Comparison of ENCODE assay signal across 7 cellular contexts in the genomic region with DNA sequence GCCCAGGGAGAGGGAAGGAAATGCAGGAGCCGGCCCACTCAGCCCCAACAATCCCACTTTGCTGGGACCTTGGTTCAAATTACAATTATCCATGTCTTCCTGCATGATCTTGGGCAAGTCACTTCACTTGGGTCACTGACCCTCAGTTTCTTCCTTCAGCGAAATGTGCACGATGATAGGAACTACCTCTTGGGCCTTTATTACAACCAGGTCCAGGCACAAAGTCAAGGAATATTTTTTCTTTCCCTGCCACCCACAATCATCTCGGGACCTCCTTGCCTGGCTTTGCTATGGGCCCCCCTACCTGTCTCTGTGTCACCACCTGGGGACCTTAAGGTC. TPM values are rescaled to one million over a fixed set of nuclear protein-coding genes. Genes with fewer than 3 reads are reported as not detected.
DNase-seq lines count a peak whose midpoint lies in the region; ATAC-seq and TF ChIP-seq lines count a peak whose summit lies in the region.
"Had no signal": no experiment of that assay in that cellular context is flagged by ENCODE, and none has a peak within 500 bp of the region (broad histone marks: within the 10 kb centered on the region; RNA-seq: fewer than 3 reads in every experiment).

No MANE protein-coding gene starts in this region.

- H4K12ac ChIP-seq in trophoblast cell (ENCODE audit: low read depth, low read length): peak overlapping the region; percentile 51

- H3K4ac ChIP-seq in IMR-90 (ENCODE audit: low read depth, low read length) (peak overlapping the region; percentile 82), trophoblast cell (ENCODE audit: low read depth, low read length) (no peak overlapping the region)

- H2AFZ ChIP-seq in IMR-90 (replicated peaks; ENCODE audit: low read length, poor library complexity) (peak overlapping the region; percentile 87), trophoblast cell (ENCODE audit: insufficient read depth, low read length, poor library complexity) (peak overlapping the region; percentile 41)

- H4K8ac ChIP-seq in IMR-90 (ENCODE audit: low read depth in 2 of 2, low read length in 2 of 2) (peak overlapping the region; percentile 65 to 94), trophoblast cell (ENCODE audit: low read depth, low read length) (peak overlapping the region; percentile 62)

- H3K4me3 Mint-ChIP-seq in dendritic cell treated with granulocyte-macrophage colony-stimulating factor and Interleukin-4, amounts not matched to agents 40 ng/mL and 50 ng/mL, for 4 days: peak overlapping the region; percentile 73

- H2AK9ac ChIP-seq in IMR-90 (replicated peaks; ENCODE audit: low read depth, low read length, poor library complexity): peak overlapping the region; percentile 82

- in situ Hi-C loops in IMR-90 (cut with MboI; ENCODE audit: low sequenced_read_pairs): loop anchor here (25.0 kb wide), 1 partner anchor 575 kb away; a partner anchor contains a TSS

- peak overlapping the region; percentile 35 for H4K5ac ChIP-seq in IMR-90 (ENCODE audit: low read depth, low read length)

- H4K91ac ChIP-seq in IMR-90 (ENCODE audit: insufficient read depth, low read depth, low read length): peak overlapping the region; percentile 13
- H4K91ac ChIP-seq in trophoblast cell (ENCODE audit: low read depth, low read length): peak overlapping the region; percentile 31

- H2BK15ac ChIP-seq in IMR-90 (ENCODE audit: low read depth, low read length): peak overlapping the region; percentile 20; the same call in 2 of the 3 replicates

- no peaks in the 10 kb centered on the region for H3K79me2 ChIP-seq in trophoblast cell (ENCODE audit: control insufficient read depth, insufficient read depth, low read length, poor library complexity)

- peak overlapping the region; percentile 49 for H2BK20ac ChIP-seq in IMR-90 (ENCODE audit: low read depth, low read length)

- CTCF ChIA-PET in IMR-90 (lab: Yijun Ruan, JAX): no interaction called here

- H2AK5ac ChIP-seq in IMR-90 (ENCODE audit: low read depth, low read length) (peak overlapping the region; percentile 71; the same call in 1 of the 2 replicates), trophoblast cell (ENCODE audit: low read length) (no peak overlapping the region)

- H4K20me1 ChIP-seq in IMR-90 (ENCODE audit: insufficient read depth, low read length): no peaks in the 10 kb centered on the region

- H3K9me3 ChIP-seq in IMR-90 (ENCODE audit: control insufficient read depth, insufficient read depth, low read length) (no peaks in the 10 kb centered on the region), trophoblast cell (ENCODE audit: insufficient read depth, low read depth, low read length) (no peaks in the 10 kb centered on the region)

- BruUV-seq in IMR-90 (replicated peaks; lab: Mats Ljungman, UMichigan): no TSS peak

- H3K4me2 ChIP-seq in IMR-90 (ENCODE audit: low read depth, low read length) (peak overlapping the region; percentile 88; the same call in 1 of the 2 replicates), trophoblast cell (ENCODE audit: low read length) (peak overlapping the region; percentile 72)

- intact Hi-C loops in IMR-90 (cut with micrococcal nuclease): no loop called here
- intact Hi-C loops in dendritic cell treated with granulocyte-macrophage colony-stimulating factor and Interleukin-4, amounts not matched to agents 40 ng/mL and 50 ng/mL, for 4 days (cut with micrococcal nuclease): no loop called here

- peak overlapping the region; percentile 14 for H3K18ac ChIP-seq in IMR-90 (ENCODE audit: low read depth, low read length)
- no peak overlapping the region for H3K18ac ChIP-seq in trophoblast cell (ENCODE audit: low read length)

- no peaks in the 10 kb centered on the region for H3K36me3 Mint-ChIP-seq in dendritic cell treated with granulocyte-macrophage colony-stimulating factor and Interleukin-4, amounts not matched to agents 40 ng/mL and 50 ng/mL, for 4 days (ENCODE audit: low read depth)

- peak overlapping the region; percentile 94; the same call in 1 of the 2 replicates for H3K14ac ChIP-seq in IMR-90 (replicated peaks; ENCODE audit: low read depth, low read length)
- no peak overlapping the region for H3K14ac ChIP-seq in trophoblast cell (ENCODE audit: low read length)

- H3K9me1 ChIP-seq in IMR-90 (ENCODE audit: insufficient read depth, low read length): peaks cover 13% of the 10 kb centered on the region

- ATAC-seq in IMR-90 (ENCODE audit: low read depth) (no peak), GM19467 (IDR thresholded peaks at IDR 0.05; ENCODE audit: unreplicated experiment) (no peak)

- peak overlapping the region; percentile 28; the same call in 1 of the 2 replicates for H3K56ac ChIP-seq in IMR-90 (ENCODE audit: extremely low read depth, insufficient read depth, low read length)

- TF ChIP-seq CTCF in IMR-90 (conservative IDR thresholded peaks at IDR 0.05; ENCODE audit: low read depth, low read length): no peak

- peaks cover 5 to 22% of the 10 kb centered on the region in 2 experiments; a peak in 3 of 4 replicates for H3K79me1 ChIP-seq in IMR-90 (ENCODE audit: low read depth in 1 of 2, low read length in 2 of 2)
- H3K79me1 ChIP-seq in trophoblast cell (ENCODE audit: low read length): peaks cover 10% of the 10 kb centered on the region

- peak overlapping the region; percentile 43; the same call in 1 of the 2 replicates for H3K4me3 ChIP-seq in IMR-90 (ENCODE audit: insufficient read depth, low read depth, low read length)
- H3K4me3 ChIP-seq in trophoblast cell (ENCODE audit: low read depth, low read length): no peak overlapping the region

- H2BK5ac ChIP-seq in IMR-90 (ENCODE audit: low read depth, low read length, poor library complexity, severe bottlenecking) (peak overlapping the region; percentile 27), trophoblast cell (ENCODE audit: low read depth, low read length, poor library complexity) (peak overlapping the region; percentile 46)

- WGBS in IMR-90 (ENCODE audit: extremely low coverage in 2 of 2, insufficient read length in 1 of 2), 2 experiments: 12% methylated on average over 3 of the region's 4 CpGs; no CpG with 5 or more reads in 1 of the 2 experiments
- no CpG with 5 or more reads among the region's 4 CpGs for WGBS in trophoblast cell (ENCODE audit: extremely low coverage, insufficient coverage, insufficient read length)

- H3K9me3 Mint-ChIP-seq in dendritic cell treated with granulocyte-macrophage colony-stimulating factor and Interleukin-4, amounts not matched to agents 40 ng/mL and 50 ng/mL, for 4 days: no peaks in the 10 kb centered on the region

- dilution Hi-C loops in IMR-90 (cut with HindIII; ENCODE audit: low sequenced_read_pairs, unreplicated experiment): no loop called here

- H2BK12ac ChIP-seq in trophoblast cell (ENCODE audit: low read length): no peak overlapping the region

- peaks cover 55% of the 10 kb centered on the region for H3K4me1 Mint-ChIP-seq in dendritic cell treated with granulocyte-macrophage colony-stimulating factor and Interleukin-4, amounts not matched to agents 40 ng/mL and 50 ng/mL, for 4 days (ENCODE audit: low read depth)

- peak overlapping the region; percentile 65 for H2BK120ac ChIP-seq in IMR-90 (ENCODE audit: low read depth, low read length)
- peak overlapping the region; percentile 26 for H2BK120ac ChIP-seq in trophoblast cell (ENCODE audit: insufficient read depth, low read length, poor library complexity)

- H3K23ac ChIP-seq in IMR-90 (ENCODE audit: low read depth, low read length): peak overlapping the region; percentile 85
- no peak overlapping the region for H3K23ac ChIP-seq in trophoblast cell (ENCODE audit: low read length)

- H3K36me3 ChIP-seq in IMR-90 (ENCODE audit: control insufficient read depth, insufficient read depth, low read length) (peaks cover 17% of the 10 kb centered on the region; the same call in 1 of the 2 replicates), trophoblast cell (ENCODE audit: control insufficient read depth in 1 of 2, insufficient read depth in 2 of 2, low read length in 2 of 2) (peaks cover 0 to 5% of the 10 kb centered on the region in 2 experiments)

- H3K9ac ChIP-seq in IMR-90 (ENCODE audit: low read depth, low read length): peak overlapping the region; percentile 3; the same call in 1 of the 2 replicates
- H3K9ac ChIP-seq in trophoblast cell (ENCODE audit: low read length): no peak overlapping the region

- H3K4me1 ChIP-seq in IMR-90 (ENCODE audit: control insufficient read depth, insufficient read depth, low read length) (peaks cover 13% of the 10 kb centered on the region), trophoblast cell (ENCODE audit: control insufficient read depth in 1 of 2, insufficient read depth in 2 of 2, low read length in 2 of 2) (peaks cover 11% of the 10 kb centered on the region in 2 experiments)

- TF ChIP-seq POLR2A in IMR-90 (IDR thresholded peaks at IDR 0.05; ENCODE audit: low read depth, low read length): no peak; the same call in 1 of the 2 replicates

- H3K27me3 ChIP-seq in IMR-90 (ENCODE audit: control insufficient read depth, insufficient read depth, low read length): no peaks in the 10 kb centered on the region
- H3K27me3 ChIP-seq in trophoblast cell (ENCODE audit: insufficient read depth, low read length): no peaks in the 10 kb centered on the region

- peaks cover 5% of the 10 kb centered on the region for H3K27me3 Mint-ChIP-seq in dendritic cell treated with granulocyte-macrophage colony-stimulating factor and Interleukin-4, amounts not matched to agents 40 ng/mL and 50 ng/mL, for 4 days

- peak overlapping the region; percentile 27 for H3K27ac ChIP-seq in IMR-90 (ENCODE audit: insufficient read depth, low read length)
- H3K27ac ChIP-seq in trophoblast cell (ENCODE audit: low read depth, low read length): no peak overlapping the region

- no peak for TF ChIP-seq RAD21 in IMR-90 (IDR thresholded peaks at IDR 0.05; ENCODE audit: low read length)

- peak overlapping the region; percentile 87 for H3K27ac Mint-ChIP-seq in dendritic cell treated with granulocyte-macrophage colony-stimulating factor and Interleukin-4, amounts not matched to agents 40 ng/mL and 50 ng/mL, for 4 days

- POLR2A ChIA-PET in IMR-90 (lab: Charles Lee; ENCODE audit: unreplicated experiment): no interaction called here

- no peak for DNase-seq in IMR-90
- DNase-seq in trophoblast cell: no peak
- DNase-seq in MV-4-11 (lab: John Stamatoyannopoulos, UW): no peak
- no peak for DNase-seq in ureter (ENCODE audit: low spot score)
- DNase-seq: NCI-H1048 had no signal

RNA-seq across cellular contexts. Expression of a gene that starts 0.4 kb away (rescaled TPM):
- total RNA-seq in IMR-90 (2012; rRNA removed) (5.0 and 5.4 TPM in 2 replicates), ureter (101 TPM)
- 53.5 and 55.8 TPM in 2 replicates for polyA plus RNA-seq in IMR-90 (2012; rRNA removed)
- polyA plus RNA-seq in IMR-90 (2012; cell fraction: cytosol; rRNA removed): 68.7 and 135 TPM in 2 replicates
- polyA plus RNA-seq in IMR-90 (2012; cell fraction: nucleus; rRNA removed; ENCODE audit: low replicate concordance): 46.1 and 62.0 TPM in 2 replicates
- polyA plus RNA-seq in trophoblast cell (2013): 39.7 and 41.3 TPM in 2 replicates

RNA-seq across cellular contexts. Expression of a gene that starts 21.2 kb away (rescaled TPM):
- 19.0 and 30.3 TPM in 2 replicates for total RNA-seq in IMR-90 (2012; rRNA removed)
- 290 and 312 TPM in 2 replicates for polyA plus RNA-seq in IMR-90 (2012; rRNA removed)
- polyA plus RNA-seq in IMR-90 (2012; cell fraction: cytosol; rRNA removed): 132 and 313 TPM in 2 replicates
- polyA plus RNA-seq in IMR-90 (2012; cell fraction: nucleus; rRNA removed; ENCODE audit: low replicate concordance): 979 and 1,055 TPM in 2 replicates
- polyA plus RNA-seq in trophoblast cell (2013): 69.0 and 71.9 TPM in 2 replicates
- total RNA-seq in ureter: 98.0 TPM

RNA-seq across cellular contexts. Expression of a gene that starts 21.3 kb away (rescaled TPM):
- total RNA-seq in IMR-90 (2012; rRNA removed) (0.56 and 1.1 TPM in 2 replicates), ureter (17.9 TPM)
- 2.0 and 2.5 TPM in 2 replicates for polyA plus RNA-seq in IMR-90 (2012; rRNA removed)
- 1.2 and 3.0 TPM in 2 replicates for polyA plus RNA-seq in IMR-90 (2012; cell fraction: cytosol; rRNA removed)
- 9.3 and 17.2 TPM in 2 replicates for polyA plus RNA-seq in IMR-90 (2012; cell fraction: nucleus; rRNA removed; ENCODE audit: low replicate concordance)
- 0.97 and 1.2 TPM in 2 replicates for polyA plus RNA-seq in trophoblast cell (2013)

RNA-seq across cellular contexts. Expression of a gene that starts 22.2 kb away (rescaled TPM):
- total RNA-seq in IMR-90 (2012; rRNA removed) (5.4 and 6.1 TPM in 2 replicates), ureter (37.5 TPM)
- 17.8 and 18.3 TPM in 2 replicates for polyA plus RNA-seq in IMR-90 (2012; rRNA removed)
- polyA plus RNA-seq in IMR-90 (2012; cell fraction: cytosol; rRNA removed): 16.0 and 23.4 TPM in 2 replicates
- polyA plus RNA-seq in IMR-90 (2012; cell fraction: nucleus; rRNA removed; ENCODE audit: low replicate concordance): 23.7 and 43.7 TPM in 2 replicates
- polyA plus RNA-seq in trophoblast cell (2013): 17.6 and 18.6 TPM in 2 replicates

RNA-seq across cellular contexts. Expression of a gene that starts 24.9 kb away (rescaled TPM):
- total RNA-seq in IMR-90 (2012; rRNA removed) (0.18 TPM in 1 of 2 replicates, not detected in the other), ureter (8.6 TPM)
- 0.36 and 1.0 TPM in 2 replicates for polyA plus RNA-seq in IMR-90 (2012; rRNA removed)
- polyA plus RNA-seq in IMR-90 (2012; cell fraction: cytosol; rRNA removed): 0.19 and 0.57 TPM in 2 replicates
- 2.2 and 4.8 TPM in 2 replicates for polyA plus RNA-seq in IMR-90 (2012; cell fraction: nucleus; rRNA removed; ENCODE audit: low replicate concordance)
- polyA plus RNA-seq in trophoblast cell (2013): 0.11 and 0.17 TPM in 2 replicates

Comparison
In these comparisons a context has a peak if more than half of its experiments do, and no peak if none do; other contexts are left out.
1. RNA of a gene that starts 0.4 kb away (total RNA-seq): 101 TPM in ureter (single experiment); 5.0 to 5.4 TPM in IMR-90; every median in the first group is over 10 times any median in the second.